ENCODE assay signal across 34 cellular contexts in genomic region chr11:9609002-9609759, GRCh38. TPM values are rescaled to one million over a fixed set of nuclear protein-coding genes. Genes with fewer than 3 reads are reported as not detected.
DNase-seq lines count a peak whose midpoint lies in the region; ATAC-seq, FAIRE-seq and TF ChIP-seq lines count a peak whose summit lies in the region.
"Had no signal": no experiment of that assay in that cellular context is flagged by ENCODE, and none has a peak within 500 bp of the region (broad histone marks: within the 10 kb centered on the region; RNA-seq: fewer than 3 reads in every experiment).

No MANE protein-coding gene starts in this region.

- peak overlapping the region; percentile 92 for H2BK12ac ChIP-seq in trophoblast cell (ENCODE audit: low read length)

- H3K4ac ChIP-seq in trophoblast cell (ENCODE audit: low read depth, low read length): peak overlapping the region; percentile 64

- CTCF ChIA-PET in activated naive CD4-positive, alpha-beta T cell treated with anti-CD3 and anti-CD28 coated beads for 36 hours (lab: Charles Lee): interaction anchor here (0.5 to 1.1 kb wide), 3 partner anchors 8 to 214 kb away, joined by 4 to 6 read pairs (median 5); no protein-coding TSS in a partner anchor
- CTCF ChIA-PET in activated B cell treated with CpG ODN at 0.5 μM for 24 hours (lab: Charles Lee): interaction anchor here (5.4 to 5.9 kb wide), 2 partner anchors 75 to 140 kb away, joined by 101 to 133 read pairs; no protein-coding TSS in a partner anchor

- peaks cover 2 to 5% of the 10 kb centered on the region in 2 experiments for H3K4me1 ChIP-seq in trophoblast cell (ENCODE audit: control insufficient read depth in 1 of 2, insufficient read depth in 2 of 2, low read length in 2 of 2)

- intact Hi-C loops in activated naive CD4-positive, alpha-beta T cell treated with anti-CD3 and anti-CD28 coated beads for 36 hours (cut with micrococcal nuclease): no loop called here
- intact Hi-C loops in activated B cell treated with CpG ODN at 0.5 μM for 24 hours (cut with micrococcal nuclease): loop anchor here (1.0 kb wide), 1 partner anchor 8 kb away; no protein-coding TSS in a partner anchor

- H3K9ac ChIP-seq in trophoblast cell (ENCODE audit: low read length): no peak overlapping the region

- ATAC-seq in activated B cell treated with CpG ODN at 0.5 μM for 24 hours (ENCODE audit: low read depth) (no peak), GM21528 (IDR thresholded peaks at IDR 0.05; ENCODE audit: low FRiP score, unreplicated experiment) (no peak)
- ATAC-seq: A549; activated CD4-positive, alpha-beta T cell treated with anti-CD3 and anti-CD28 coated beads for 36 hours; activated T-cell treated with anti-CD3 and anti-CD28 coated beads, Interleukin-2, amount 50 U/mL, for 72 hours; effector memory CD8-positive, alpha-beta T cell; GM23338 had no signal

- TF ChIP-seq CTCF in HFFc6 (IDR thresholded peaks at IDR 0.05) (no peak), activated B cell treated with CpG ODN at 0.5 μM for 24 hours (IDR thresholded peaks at IDR 0.05) (no peak)

- H3K4me1 Mint-ChIP-seq in activated naive CD4-positive, alpha-beta T cell treated with anti-CD3 and anti-CD28 coated beads for 36 hours (ENCODE audit: low read depth): peaks cover 18% of the 10 kb centered on the region
- H3K4me1 Mint-ChIP-seq in HFFc6 (ENCODE audit: low read depth) (peaks cover 40% of the 10 kb centered on the region), activated B cell treated with CpG ODN at 0.5 μM for 24 hours (peaks cover 56% of the 10 kb centered on the region)

- no peaks in the 10 kb centered on the region for H3K36me3 Mint-ChIP-seq in activated naive CD4-positive, alpha-beta T cell treated with anti-CD3 and anti-CD28 coated beads for 36 hours (ENCODE audit: low read depth)
- H3K36me3 Mint-ChIP-seq in HFFc6 (ENCODE audit: low read depth): peaks cover 10% of the 10 kb centered on the region
- H3K36me3 Mint-ChIP-seq in activated B cell treated with CpG ODN at 0.5 μM for 24 hours (ENCODE audit: low read depth): no peaks in the 10 kb centered on the region

- no peak overlapping the region for H3K27ac ChIP-seq in trophoblast cell (ENCODE audit: low read depth, low read length)
- H3K27ac ChIP-seq: adrenal gland, Peyer's patch, sigmoid colon, thyroid gland, vagina had no signal

- H3K27me3 Mint-ChIP-seq in activated naive CD4-positive, alpha-beta T cell treated with anti-CD3 and anti-CD28 coated beads for 36 hours (ENCODE audit: low read depth): no peaks in the 10 kb centered on the region
- H3K27me3 Mint-ChIP-seq in HFFc6 (ENCODE audit: insufficient read depth) (peaks cover 2% of the 10 kb centered on the region), activated B cell treated with CpG ODN at 0.5 μM for 24 hours (no peaks in the 10 kb centered on the region)
- H3K27me3 Mint-ChIP-seq: CD8-positive, alpha-beta memory T cell had no signal

- H3K23ac ChIP-seq in trophoblast cell (ENCODE audit: low read length): no peak overlapping the region

- peak overlapping the region; percentile 47 for H2BK5ac ChIP-seq in trophoblast cell (ENCODE audit: low read depth, low read length, poor library complexity)

- peak overlapping the region; percentile 64 for H2AK5ac ChIP-seq in trophoblast cell (ENCODE audit: low read length)

- no peaks in the 10 kb centered on the region for H3K36me3 ChIP-seq in trophoblast cell (ENCODE audit: control insufficient read depth in 1 of 2, insufficient read depth in 2 of 2, low read length in 2 of 2)
- H3K36me3 ChIP-seq: adrenal gland, Peyer's patch, sigmoid colon, thyroid gland, vagina had no signal

- H3K79me1 ChIP-seq in trophoblast cell (ENCODE audit: low read length): peaks cover 13% of the 10 kb centered on the region

- H4K12ac ChIP-seq in trophoblast cell (ENCODE audit: low read depth, low read length): no peak overlapping the region

- peak overlapping the region; percentile 77 for H4K91ac ChIP-seq in trophoblast cell (ENCODE audit: low read depth, low read length)

- H2AFZ ChIP-seq in trophoblast cell (ENCODE audit: insufficient read depth, low read length, poor library complexity): peak overlapping the region; percentile 6
- H2AFZ ChIP-seq: GM23338 had no signal

- H3K9me3 ChIP-seq in trophoblast cell (ENCODE audit: insufficient read depth, low read depth, low read length): no peaks in the 10 kb centered on the region
- H3K9me3 ChIP-seq: A549, adrenal gland, Peyer's patch, sigmoid colon, thyroid gland, vagina had no signal

- no CpG with 5 or more reads among the region's 7 CpGs for WGBS in trophoblast cell (ENCODE audit: extremely low coverage, insufficient coverage, insufficient read length)

- TF ChIP-seq POLR2A in H54 (IDR thresholded peaks at IDR 0.05; ENCODE audit: low read depth, low read length): no peak

- DNase-seq in activated naive CD4-positive, alpha-beta T cell treated with anti-CD3 and anti-CD28 coated beads for 36 hours: no peak
- DNase-seq in activated naive CD4-positive, alpha-beta T cell treated with anti-CD3 and anti-CD28 coated beads, Interleukin-2, amount 50 U/mL, for 16 hours: no peak
- DNase-seq in HFFc6 (no peak), activated B cell treated with CpG ODN at 0.5 μM for 24 hours (no peak), trophoblast cell (no peak), H54 (ENCODE audit: insufficient read length, low spot score) (no peak), DMS 273 (lab: John Stamatoyannopoulos, UW; ENCODE audit: unreplicated experiment) (no peak)
- DNase-seq: activated CD4-positive, alpha-beta T cell treated with anti-CD3 and anti-CD28 coated beads for 36 hours; activated T-cell treated with anti-CD3 and anti-CD28 coated beads, Interleukin-2, amount 50 U/mL, for 72 hours; adrenal gland; CD8-positive, alpha-beta memory T cell; central memory CD4-positive, alpha-beta T cell; cortex of kidney; DMS53; effector memory CD8-positive, alpha-beta T cell; erythroblast; MV-4-11; NCI-H1436; NCI-H2081 treated with DMSO at 0.1 percent for 48 hours; NCI-H226; NCI-H526 treated with DMSO at 0.1 percent for 48 hours; NK-92 treated with Interleukin-12 subunit alpha and Interleukin-12 subunit beta, amount 100 ng/mL, for 24 hours; Peyer's patch; posterior cingulate gyrus; SHP77 treated with DMSO at 0.1 percent for 48 hours; sigmoid colon; stimulated activated CD4-positive, alpha-beta T cell treated with anti-CD3 and anti-CD28 coated beads, Interleukin-12 subunit alpha, Interleukin-12 subunit beta, amount 100 ng/mL, for 4 hours; stimulated activated CD4-positive, alpha-beta T cell treated with anti-CD3 and anti-CD28 coated beads, Interleukin-2, amount 100 ng/mL, for 48 hours; thyroid gland had no signal

- H3K4me3 ChIP-seq in trophoblast cell (ENCODE audit: low read depth, low read length): no peak overlapping the region
- H3K4me3 ChIP-seq: A549, adrenal gland, GM23338, Peyer's patch, sigmoid colon, thyroid gland, vagina had no signal

- no peaks in the 10 kb centered on the region for H3K9me3 Mint-ChIP-seq in activated naive CD4-positive, alpha-beta T cell treated with anti-CD3 and anti-CD28 coated beads for 36 hours
- H3K9me3 Mint-ChIP-seq in HFFc6 (peaks cover 4% of the 10 kb centered on the region; the same call in 1 of the 2 replicates), activated B cell treated with CpG ODN at 0.5 μM for 24 hours (peaks cover 2% of the 10 kb centered on the region)
- H3K9me3 Mint-ChIP-seq: activated T-cell treated with anti-CD3 and anti-CD28 coated beads, Interleukin-2, amount 50 U/mL, for 72 hours; CD8-positive, alpha-beta memory T cell; effector memory CD8-positive, alpha-beta T cell; neural crest cell had no signal

- peaks cover 5% of the 10 kb centered on the region for H3K79me2 ChIP-seq in trophoblast cell (ENCODE audit: control insufficient read depth, insufficient read depth, low read length, poor library complexity)

- peak overlapping the region; percentile 29 for H3K18ac ChIP-seq in trophoblast cell (ENCODE audit: low read length)

- H3K4me3 Mint-ChIP-seq in activated naive CD4-positive, alpha-beta T cell treated with anti-CD3 and anti-CD28 coated beads for 36 hours: no peak overlapping the region
- H3K4me3 Mint-ChIP-seq in HFFc6 (no peak overlapping the region), activated B cell treated with CpG ODN at 0.5 μM for 24 hours (peak overlapping the region; percentile 2)
- H3K4me3 Mint-ChIP-seq: activated CD4-positive, alpha-beta T cell treated with anti-CD3 and anti-CD28 coated beads for 36 hours; activated T-cell treated with anti-CD3 and anti-CD28 coated beads, Interleukin-2, amount 50 U/mL, for 72 hours; effector memory CD8-positive, alpha-beta T cell; GM23338; neural crest cell had no signal

- POLR2A ChIA-PET in activated B cell treated with CpG ODN at 0.5 μM for 24 hours (lab: Charles Lee): interaction anchor here (0.7 to 1.1 kb wide), 3 partner anchors 8 to 79 kb away, joined by 4 to 9 read pairs (median 5); partner anchors contain the start of gene SWAP70

- H3K14ac ChIP-seq in trophoblast cell (ENCODE audit: low read length): peak overlapping the region; percentile 42

- no peak overlapping the region for H3K4me2 ChIP-seq in trophoblast cell (ENCODE audit: low read length)
- H3K4me2 ChIP-seq: A549, GM23338 had no signal

- H3K27me3 ChIP-seq in trophoblast cell (ENCODE audit: insufficient read depth, low read length): no peaks in the 10 kb centered on the region
- H3K27me3 ChIP-seq: adrenal gland, Peyer's patch, sigmoid colon, thyroid gland, vagina had no signal

- FAIRE-seq in H54 (lab: Jason Lieb, UNC): no peak
- FAIRE-seq: A549 had no signal

- H4K8ac ChIP-seq in trophoblast cell (ENCODE audit: low read depth, low read length): peak overlapping the region; percentile 20

- peak overlapping the region; percentile 76 for H2BK120ac ChIP-seq in trophoblast cell (ENCODE audit: insufficient read depth, low read length, poor library complexity)

- H3K27ac Mint-ChIP-seq in activated naive CD4-positive, alpha-beta T cell treated with anti-CD3 and anti-CD28 coated beads for 36 hours: peak overlapping the region; percentile 43
- H3K27ac Mint-ChIP-seq in HFFc6 (peak overlapping the region; percentile 53; the same call in 1 of the 2 replicates), activated B cell treated with CpG ODN at 0.5 μM for 24 hours (peak overlapping the region; percentile 81)
- H3K27ac Mint-ChIP-seq: activated CD4-positive, alpha-beta T cell treated with anti-CD3 and anti-CD28 coated beads for 36 hours; activated T-cell treated with anti-CD3 and anti-CD28 coated beads, Interleukin-2, amount 50 U/mL, for 72 hours; effector memory CD8-positive, alpha-beta T cell; GM23338 had no signal

RNA-seq across cellular contexts. Expression of gene WEE1, which starts 35.7 kb away (rescaled TPM):
- total RNA-seq in activated naive CD4-positive, alpha-beta T cell treated with anti-CD3 and anti-CD28 coated beads for 36 hours: 10 to 100 TPM; 41.8 to 46.6 TPM
- 10 to 100 TPM; 28.3 to 45.6 (median 39.4) TPM for total RNA-seq in HFFc6 (2021; fragmentation: NEBNext Ultra II Directional; extraction: Animal tissue kit (Norgen Biotek cat#: 25700))
- 29.4 and 33.7 TPM in 2 replicates for total RNA-seq in activated B cell treated with CpG ODN at 0.5 μM for 24 hours
- polyA plus RNA-seq in trophoblast cell (2013): 84.5 and 89.9 TPM in 2 replicates

RNA-seq across cellular contexts. Expression of gene SWAP70, which starts 54.7 kb away (rescaled TPM):
- total RNA-seq in activated naive CD4-positive, alpha-beta T cell treated with anti-CD3 and anti-CD28 coated beads for 36 hours: 1 to 10 TPM; 8.2 to 9.5 TPM
- 10 to 100 TPM; 32.0 to 44.6 (median 37.0) TPM for total RNA-seq in HFFc6 (2021; fragmentation: NEBNext Ultra II Directional; extraction: Animal tissue kit (Norgen Biotek cat#: 25700))
- total RNA-seq in activated B cell treated with CpG ODN at 0.5 μM for 24 hours: 277 and 288 TPM in 2 replicates
- polyA plus RNA-seq in trophoblast cell (2013): 70.7 and 73.1 TPM in 2 replicates
